7 cellular contexts compared by ENCODE assay signal in genomic region chr4:73420615-73421014, GRCh38. TPM values are rescaled to one million over a fixed set of nuclear protein-coding genes. Genes with fewer than 3 reads are reported as not detected.
"Had no signal": no experiment of that assay in that cellular context is flagged by ENCODE, and none has a peak within 500 bp of the region (broad histone marks: within the 10 kb centered on the region; RNA-seq: fewer than 3 reads in every experiment).

No MANE protein-coding gene starts in this region.

- H3K4me3 ChIP-seq: GM23338, K562 had no signal

- H3K9me3 Mint-ChIP-seq: GM23338, H9 had no signal

- H3K27ac Mint-ChIP-seq: GM23338, H9 had no signal

- DNase-seq: H9, HCEC 1CT, IMR-90 had no signal

- H3K27ac ChIP-seq: HL-60 had no signal

- ATAC-seq: GM23338, K562 had no signal

- H3K4me3 Mint-ChIP-seq: GM23338, H9 had no signal

RNA-seq across cellular contexts. Expression of gene ALB, which starts 16.5 kb away (rescaled TPM):
- total RNA-seq: GM23338, H1, H9, IMR-90 had no signal
- polyA plus RNA-seq: GM23338, IMR-90 had no signal
